Comparison of ENCODE assay signal across 16 cellular contexts in genomic region chr18:31799257-31799656, GRCh38. TPM values are rescaled to one million over a fixed set of nuclear protein-coding genes. Genes with fewer than 3 reads are reported as not detected.
A peak's percentile ranks its signal among the peaks of the same experiment; 100 is the strongest.
DNase-seq lines count a peak whose midpoint lies in the region; ATAC-seq, FAIRE-seq and TF ChIP-seq lines count a peak whose summit lies in the region.
"Not testable (repeated sequence)": the region's sequence is repeated elsewhere in the genome, so short reads cannot be mapped to it uniquely, and the experiment has no call there.
"Had no signal": no experiment of that assay in that cellular context is flagged by ENCODE, and none has a peak within 500 bp of the region (broad histone marks: within the 10 kb centered on the region; RNA-seq: fewer than 3 reads in every experiment).

No MANE protein-coding gene starts in this region.

- 11% methylated on average over 5 of the region's 5 CpGs for WGBS in K562 (ENCODE audit: insufficient coverage, low coverage, missing lambda C conversion rate)

- not testable (repeated sequence) for TF ChIP-seq RAD21 in K562 (CRISPR knock-in tag; conservative IDR thresholded peaks at IDR 0.05 in 1 of 2, IDR thresholded peaks at IDR 0.05 in 1 of 2)

- H3K27ac ChIP-seq in HEK293 (ENCODE audit: extremely low read depth, low read depth, low read length); K562 (ENCODE audit: extremely low read depth, low read depth, low read length): not testable (repeated sequence)

- TF ChIP-seq CTCF in HEK293 (tag by site-specific recombination; IDR thresholded peaks at IDR 0.05); K562 (IDR thresholded peaks at IDR 0.05 in 2 of 3, conservative IDR thresholded peaks at IDR 0.05 in 1 of 3; ENCODE audit: insufficient read depth in 2 of 3, low read depth in 1 of 3, low read length in 3 of 3): not testable (repeated sequence)

- H3K9me3 ChIP-seq in HEK293 (ENCODE audit: control insufficient read depth, insufficient read depth, low read depth, low read length); K562 (replicated peaks; ENCODE audit: control insufficient read depth, insufficient read depth, low read depth, low read length): not testable (repeated sequence)

- not testable (repeated sequence) for H4K20me1 ChIP-seq in K562 (replicated peaks; ENCODE audit: control insufficient read depth, insufficient read depth, low read length)

- H3K27me3 ChIP-seq in K562 (ENCODE audit: control insufficient read depth in 2 of 2, insufficient read depth in 2 of 2, low read length in 2 of 2): not testable (repeated sequence)

- H2AFZ ChIP-seq in K562 (ENCODE audit: low read depth, low read length): not testable (repeated sequence)

- TF ChIP-seq POLR2A in K562 (conservative IDR thresholded peaks at IDR 0.05): not testable (repeated sequence)

- POLR2A ChIA-PET in HEK293 (lab: Yijun Ruan, JAX): interaction anchor here (0.7 kb wide), 1 partner anchor 272 kb away, joined by 5 read pairs; no protein-coding TSS in a partner anchor
- POLR2A ChIA-PET in K562 (lab: Yijun Ruan, JAX): not testable (repeated sequence)

- H3K79me2 ChIP-seq in K562 (ENCODE audit: control insufficient read depth, insufficient read depth, low read length): not testable (repeated sequence)

- intact Hi-C loops in K562 (cut with micrococcal nuclease): not testable (repeated sequence)

- not testable (repeated sequence) for H3K9ac ChIP-seq in K562 (ENCODE audit: insufficient read depth in 1 of 2, low read depth in 2 of 2, low read length in 2 of 2)

- not testable (repeated sequence) for H3K9me1 ChIP-seq in K562 (ENCODE audit: control insufficient read depth, insufficient read depth, low read length)

- not testable (repeated sequence) for H3K4me3 ChIP-seq in HEK293 (ENCODE audit: low read depth, low read length); K562

- BruUV-seq in K562 (replicated peaks; lab: Mats Ljungman, UMichigan): not testable (repeated sequence)

- ATAC-seq in K562: peak; percentile 42; the same call in 1 of the 3 replicates

- in situ Hi-C loops in K562 (cut with MboI): not testable (repeated sequence)

- not testable (repeated sequence) for H3K36me3 ChIP-seq in HEK293 (ENCODE audit: control insufficient read depth in 2 of 2, insufficient read depth in 1 of 2, low read length in 2 of 2); K562 (ENCODE audit: control insufficient read depth, insufficient read depth, low read length)

- not testable (repeated sequence) for H3K4me1 ChIP-seq in HEK293 (ENCODE audit: control insufficient read depth, insufficient read depth, low read length); K562 (replicated peaks in 1 of 2; ENCODE audit: control insufficient read depth in 2 of 2, insufficient read depth in 2 of 2, low read length in 2 of 2)

- not testable (repeated sequence) for TF ChIP-seq EP300 in K562 (IDR thresholded peaks at IDR 0.05; ENCODE audit: low read length)

- DNase-seq in K562 (ENCODE audit: extremely low read depth in 1 of 4, low spot score in 3 of 4): peak in 1 of 4 experiments; percentile 26

- not testable (repeated sequence) for FAIRE-seq in K562 (lab: Jason Lieb, UNC)

- not testable (repeated sequence) for H3K4me2 ChIP-seq in K562 (ENCODE audit: insufficient read depth, low read length)

- CTCF ChIA-PET in HEK293 (lab: Yijun Ruan, JAX): interaction anchor here (0.6 kb wide), 2 partner anchors 41 to 119 kb away, joined by 3 to 5 read pairs; no protein-coding TSS in a partner anchor
- CTCF ChIA-PET in K562 (lab: Yijun Ruan, JAX; ENCODE audit: low intra/inter-chr PET ratio): not testable (repeated sequence)

TF ChIP-seq in HEK293, 187 proteins besides CTCF, POLR2A, EP300 and RAD21:
- TF ChIP-seq SCRT2 (tag by site-specific recombination; IDR thresholded peaks at IDR 0.05): 0 out of 2 replicates have a peak, but pooled peaks have one; percentile 12

TF ChIP-seq in K562, 482 proteins besides CTCF, POLR2A, EP300 and RAD21:
- TF ChIP-seq USF1 (CRISPR knock-in tag; IDR thresholded peaks at IDR 0.05) (peak; percentile 63), USF2 (CRISPR knock-in tag; IDR thresholded peaks at IDR 0.05) (peak; percentile 81), RAD51 (IDR thresholded peaks at IDR 0.05; ENCODE audit: borderline replicate concordance, low read depth) (peak; percentile 58; the same call in 1 of the 2 replicates)

RNA-seq across cellular contexts. Expression of gene SLC25A52, which starts 38.6 kb away (rescaled TPM):
- total RNA-seq in K562 (2011; cell fraction: chromatin; rRNA removed; ENCODE audit: low replicate concordance): not detected in 2 replicates
- not detected in 2 replicates for total RNA-seq in K562 (2011; cell fraction: nucleolus; rRNA removed)
- total RNA-seq in K562 (2011; cell fraction: nucleoplasm; rRNA removed): not detected in 2 replicates
- total RNA-seq in K562 (2014; rRNA removed): not detected in 2 replicates
- not detected in 2 replicates for total RNA-seq in K562 (2014; rRNA removed; fragmentation: Illumina TruSeq; extraction: Trizol)
- total RNA-seq in K562 (2015; rRNA removed; fragmentation: Illumina TruSeq; extraction: Trizol): not detected in 2 replicates
- total RNA-seq in K562 (2021): not detected in 2 replicates
- polyA plus RNA-seq in K562 (2011; rRNA removed): 0.07 TPM in 1 of 2 replicates, not detected in the other
- polyA plus RNA-seq in K562 (2011; cell fraction: cytosol; rRNA removed): not detected in 2 replicates
- polyA plus RNA-seq in K562 (2011; cell fraction: nucleus; rRNA removed): 0.08 TPM in 1 of 2 replicates, not detected in the other
- polyA plus RNA-seq in K562 (2012): 0.09 TPM in 1 of 2 replicates, not detected in the other
- polyA plus RNA-seq in K562 (2014; fragmentation: Illumina TruSeq; extraction: Trizol): not detected in 2 replicates
- not detected for polyA plus RNA-seq in K562 (2014; fragmentation: Nextera tagmentation; extraction: Ambion mirVana)
- not detected in 2 replicates for polyA plus RNA-seq in K562 (2014; rRNA removed)
- polyA minus RNA-seq in K562 (2011; rRNA and poly(A)+ RNA removed): not detected in 2 replicates
- not detected in 2 replicates for polyA minus RNA-seq in K562 (2011; cell fraction: cytosol; rRNA and poly(A)+ RNA removed)
- not detected in 2 replicates for polyA minus RNA-seq in K562 (2011; cell fraction: nucleus; rRNA and poly(A)+ RNA removed)
- total RNA-seq: A172; A673; B cell; Caco-2; Calu3; CD4-positive, alpha-beta memory T cell; CD4-positive, alpha-beta T cell; CD4-positive, CD25-positive, alpha-beta regulatory T cell; CD8-positive, alpha-beta T cell; Daoy had no signal
- polyA plus RNA-seq: AG04450; BJ; CD14-positive monocyte; CD4-positive, alpha-beta memory T cell; CD4-positive, CD25-positive, alpha-beta regulatory T cell; CD8-positive, alpha-beta memory T cell had no signal
